1 cellular context compared by ENCODE assay signal in the genomic region with DNA sequence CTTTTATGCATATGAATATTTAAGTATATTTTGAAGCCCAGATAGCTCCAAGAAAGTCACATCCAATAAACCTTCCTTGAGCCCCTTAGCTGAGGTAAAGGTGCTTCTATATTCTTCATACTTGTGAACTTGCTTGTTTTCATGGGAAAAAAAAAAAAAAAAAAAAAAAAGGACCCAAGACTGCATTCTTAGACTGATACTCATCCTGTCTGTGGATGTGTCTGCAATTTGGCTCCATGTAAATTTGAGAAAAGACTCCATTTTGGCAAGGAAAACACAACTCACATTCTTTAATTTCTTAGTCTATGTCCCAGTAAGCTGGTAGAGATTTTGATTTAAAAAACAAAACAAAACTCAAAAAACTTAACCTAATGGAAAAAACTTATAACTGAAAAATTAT.
TF ChIP-seq lines count a peak whose summit lies in the region.

No MANE protein-coding gene starts in this region.

TF ChIP-seq in HepG2, 621 proteins besides CTCF, POLR2A, EP300 and RAD21 (continued from another document):
- TF ChIP-seq, protein P1, sequence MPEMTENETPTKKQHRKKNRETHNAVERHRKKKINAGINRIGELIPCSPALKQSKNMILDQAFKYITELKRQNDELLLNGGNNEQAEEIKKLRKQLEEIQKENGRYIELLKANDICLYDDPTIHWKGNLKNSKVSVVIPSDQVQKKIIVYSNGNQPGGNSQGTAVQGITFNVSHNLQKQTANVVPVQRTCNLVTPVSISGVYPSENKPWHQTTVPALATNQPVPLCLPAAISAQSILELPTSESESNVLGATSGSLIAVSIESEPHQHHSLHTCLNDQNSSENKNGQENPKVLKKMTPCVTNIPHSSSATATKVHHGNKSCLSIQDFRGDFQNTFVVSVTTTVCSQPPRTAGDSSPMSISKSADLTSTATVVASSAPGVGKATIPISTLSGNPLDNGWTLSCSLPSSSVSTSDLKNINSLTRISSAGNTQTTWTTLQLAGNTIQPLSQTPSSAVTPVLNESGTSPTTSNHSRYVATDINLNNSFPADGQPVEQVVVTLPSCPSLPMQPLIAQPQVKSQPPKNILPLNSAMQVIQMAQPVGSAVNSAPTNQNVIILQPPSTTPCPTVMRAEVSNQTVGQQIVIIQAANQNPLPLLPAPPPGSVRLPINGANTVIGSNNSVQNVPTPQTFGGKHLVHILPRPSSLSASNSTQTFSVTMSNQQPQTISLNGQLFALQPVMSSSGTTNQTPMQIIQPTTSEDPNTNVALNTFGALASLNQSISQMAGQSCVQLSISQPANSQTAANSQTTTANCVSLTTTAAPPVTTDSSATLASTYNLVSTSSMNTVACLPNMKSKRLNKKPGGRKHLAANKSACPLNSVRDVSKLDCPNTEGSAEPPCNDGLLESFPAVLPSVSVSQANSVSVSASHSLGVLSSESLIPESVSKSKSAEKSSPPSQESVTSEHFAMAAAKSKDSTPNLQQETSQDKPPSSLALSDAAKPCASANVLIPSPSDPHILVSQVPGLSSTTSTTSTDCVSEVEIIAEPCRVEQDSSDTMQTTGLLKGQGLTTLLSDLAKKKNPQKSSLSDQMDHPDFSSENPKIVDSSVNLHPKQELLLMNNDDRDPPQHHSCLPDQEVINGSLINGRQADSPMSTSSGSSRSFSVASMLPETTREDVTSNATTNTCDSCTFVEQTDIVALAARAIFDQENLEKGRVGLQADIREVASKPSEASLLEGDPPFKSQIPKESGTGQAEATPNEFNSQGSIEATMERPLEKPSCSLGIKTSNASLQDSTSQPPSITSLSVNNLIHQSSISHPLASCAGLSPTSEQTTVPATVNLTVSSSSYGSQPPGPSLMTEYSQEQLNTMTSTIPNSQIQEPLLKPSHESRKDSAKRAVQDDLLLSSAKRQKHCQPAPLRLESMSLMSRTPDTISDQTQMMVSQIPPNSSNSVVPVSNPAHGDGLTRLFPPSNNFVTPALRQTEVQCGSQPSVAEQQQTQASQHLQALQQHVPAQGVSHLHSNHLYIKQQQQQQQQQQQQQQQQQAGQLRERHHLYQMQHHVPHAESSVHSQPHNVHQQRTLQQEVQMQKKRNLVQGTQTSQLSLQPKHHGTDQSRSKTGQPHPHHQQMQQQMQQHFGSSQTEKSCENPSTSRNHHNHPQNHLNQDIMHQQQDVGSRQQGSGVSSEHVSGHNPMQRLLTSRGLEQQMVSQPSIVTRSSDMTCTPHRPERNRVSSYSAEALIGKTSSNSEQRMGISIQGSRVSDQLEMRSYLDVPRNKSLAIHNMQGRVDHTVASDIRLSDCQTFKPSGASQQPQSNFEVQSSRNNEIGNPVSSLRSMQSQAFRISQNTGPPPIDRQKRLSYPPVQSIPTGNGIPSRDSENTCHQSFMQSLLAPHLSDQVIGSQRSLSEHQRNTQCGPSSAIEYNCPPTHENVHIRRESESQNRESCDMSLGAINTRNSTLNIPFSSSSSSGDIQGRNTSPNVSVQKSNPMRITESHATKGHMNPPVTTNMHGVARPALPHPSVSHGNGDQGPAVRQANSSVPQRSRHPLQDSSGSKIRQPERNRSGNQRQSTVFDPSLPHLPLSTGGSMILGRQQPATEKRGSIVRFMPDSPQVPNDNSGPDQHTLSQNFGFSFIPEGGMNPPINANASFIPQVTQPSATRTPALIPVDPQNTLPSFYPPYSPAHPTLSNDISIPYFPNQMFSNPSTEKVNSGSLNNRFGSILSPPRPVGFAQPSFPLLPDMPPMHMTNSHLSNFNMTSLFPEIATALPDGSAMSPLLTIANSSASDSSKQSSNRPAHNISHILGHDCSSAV (CRISPR knock-in tag; IDR thresholded peaks at IDR 0.05; ENCODE audit: borderline replicate concordance), result no peak
- TF ChIP-seq, protein P2, sequence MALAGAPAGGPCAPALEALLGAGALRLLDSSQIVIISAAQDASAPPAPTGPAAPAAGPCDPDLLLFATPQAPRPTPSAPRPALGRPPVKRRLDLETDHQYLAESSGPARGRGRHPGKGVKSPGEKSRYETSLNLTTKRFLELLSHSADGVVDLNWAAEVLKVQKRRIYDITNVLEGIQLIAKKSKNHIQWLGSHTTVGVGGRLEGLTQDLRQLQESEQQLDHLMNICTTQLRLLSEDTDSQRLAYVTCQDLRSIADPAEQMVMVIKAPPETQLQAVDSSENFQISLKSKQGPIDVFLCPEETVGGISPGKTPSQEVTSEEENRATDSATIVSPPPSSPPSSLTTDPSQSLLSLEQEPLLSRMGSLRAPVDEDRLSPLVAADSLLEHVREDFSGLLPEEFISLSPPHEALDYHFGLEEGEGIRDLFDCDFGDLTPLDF (CRISPR knock-in tag; IDR thresholded peaks at IDR 0.05), result no peak
- TF ChIP-seq ZNF446 (CRISPR knock-in tag; IDR thresholded peaks at IDR 0.05), result no peak
- no peak for TF ChIP-seq ZNF614 (CRISPR knock-in tag; IDR thresholded peaks at IDR 0.05; ENCODE audit: borderline replicate concordance)
